Comparison of ENCODE assay signal across 8 cellular contexts in genomic region chr10:30784896-30785605, GRCh38.
A peak's percentile ranks its signal among the peaks of the same experiment; 100 is the strongest.
DNase-seq lines count a peak whose midpoint lies in the region; ATAC-seq and TF ChIP-seq lines count a peak whose summit lies in the region.

No MANE protein-coding gene starts in this region.

- H3K27ac Mint-ChIP-seq in Caco-2 (ENCODE audit: unreplicated experiment) (no peak overlapping the region), immature natural killer cell (peak overlapping the region in 1 of 6 donors; percentile 26)

- no peaks in the 10 kb centered on the region for H3F3A ChIP-seq in SU-DHL-6 (ENCODE audit: insufficient read depth)

- ATAC-seq in HG03175 (IDR thresholded peaks at IDR 0.05; ENCODE audit: unreplicated experiment) (peak; percentile 37), gastrocnemius medialis (peak; percentile 71 to 72), GM21786 (IDR thresholded peaks at IDR 0.05; ENCODE audit: unreplicated experiment) (no peak)

- no peaks in the 10 kb centered on the region for H3K9me3 Mint-ChIP-seq in Caco-2 (ENCODE audit: unreplicated experiment)
- H3K9me3 Mint-ChIP-seq in immature natural killer cell, result peaks cover 0 to 2% (median 0%) of the 10 kb centered on the region in 6 donors

- H3K4me3 ChIP-seq in Caco-2 (ENCODE audit: low read depth, low read length), result peak overlapping the region; percentile 24
- peak overlapping the region; percentile 41 for H3K4me3 ChIP-seq in SU-DHL-6 (ENCODE audit: insufficient read depth, low read length, poor library complexity, severe bottlenecking)
- H3K4me3 ChIP-seq in gastrocnemius medialis, result peak overlapping the region; percentile 55 to 91 (median 77)

- POLR2A ChIA-PET in Caco-2 (lab: Charles Lee), result interaction anchor here (0.7 kb wide), 1 partner anchor 9 kb away, joined by 3 read pairs; no protein-coding TSS in a partner anchor

- H3K4me2 ChIP-seq in SU-DHL-6 (ENCODE audit: low read depth, low read length, poor library complexity, severe bottlenecking), result peak overlapping the region; percentile 82

- TF ChIP-seq POLR2A in gastrocnemius medialis (IDR thresholded peaks at IDR 0.05), result peak; percentile 60 to 74

- H3K27me3 Mint-ChIP-seq in Caco-2 (ENCODE audit: insufficient read depth, unreplicated experiment) (peaks cover 15% of the 10 kb centered on the region), immature natural killer cell (ENCODE audit: low read depth in 3 of 3) (peaks cover 2 to 6% (median 3%) of the 10 kb centered on the region in 3 donors)

- no peaks in the 10 kb centered on the region for H3K79me2 ChIP-seq in SU-DHL-6 (ENCODE audit: insufficient read depth, low read length)

- no TSS peak for BruUV-seq in Caco-2 (replicated peaks; lab: Mats Ljungman, UMichigan)

- H3K4me1 Mint-ChIP-seq in Caco-2 (ENCODE audit: low read depth, unreplicated experiment) (no peaks in the 10 kb centered on the region), immature natural killer cell (peaks cover 18 to 22% of the 10 kb centered on the region in 2 donors)

- H3K9ac ChIP-seq in SU-DHL-6 (ENCODE audit: low read length), result peak overlapping the region; percentile 29; the same call in 1 of the 2 replicates

- TF ChIP-seq CTCF in Caco-2 (IDR thresholded peaks at IDR 0.05; ENCODE audit: insufficient read depth in 1 of 2, low read depth in 1 of 2, low read length in 1 of 2, severe bottlenecking in 1 of 2, unreplicated experiment in 1 of 2), result no peak
- no peak for TF ChIP-seq CTCF in SU-DHL-6 (IDR thresholded peaks at IDR 0.05; ENCODE audit: insufficient read depth, low read length, poor library complexity, severe bottlenecking)
- TF ChIP-seq CTCF in gastrocnemius medialis (IDR thresholded peaks at IDR 0.05 in 4 of 5, conservative IDR thresholded peaks at IDR 0.05 in 1 of 5), result no peak

- intact Hi-C loops in Caco-2 (cut with micrococcal nuclease; ENCODE audit: unreplicated experiment) (loop anchor here (1.0 to 10.0 kb wide), 6 partner anchors 98 to 1023 kb away; partner anchors contain the start of gene ZNF438), gastrocnemius medialis (cut with DNase I; ENCODE audit: low total_unique reads) (loop anchor here (1.0 to 10.0 kb wide), 8 partner anchors 57 to 1024 kb away; partner anchors contain the start of genes ZEB1 and ZNF438)

- peaks cover 1% of the 10 kb centered on the region; the same call in 1 of the 2 replicates for H3K27me3 ChIP-seq in Caco-2 (replicated peaks; ENCODE audit: control insufficient read depth, insufficient read depth, low read length)
- H3K27me3 ChIP-seq in SU-DHL-6 (ENCODE audit: low read length), result no peaks in the 10 kb centered on the region
- no peaks in the 10 kb centered on the region for H3K27me3 ChIP-seq in gastrocnemius medialis

- H3K36me3 Mint-ChIP-seq in Caco-2 (ENCODE audit: insufficient read depth, unreplicated experiment), result no peaks in the 10 kb centered on the region
- H3K36me3 Mint-ChIP-seq in immature natural killer cell, result no peaks in the 10 kb centered on the region

- peak overlapping the region; percentile 79 for H2AFZ ChIP-seq in SU-DHL-6 (ENCODE audit: low read depth, low read length, severe bottlenecking)

- H3K27ac ChIP-seq in SU-DHL-6 (ENCODE audit: low read depth, low read length) (no peak overlapping the region), gastrocnemius medialis (peak overlapping the region; percentile 82 to 90 (median 87))

- DNase-seq in Caco-2, result no peak
- peak; percentile 72 for DNase-seq in cerebellum (ENCODE audit: low spot score)
- peak; percentile 5 to 18 (median 11) for DNase-seq in immature natural killer cell
- DNase-seq in gastrocnemius medialis, result peak; percentile 69 to 80
- DNase-seq in NCI-H1694 treated with DMSO at 0.1 percent for 48 hours (lab: John Stamatoyannopoulos, UW), result no peak

- H3K4me3 Mint-ChIP-seq in Caco-2 (ENCODE audit: unreplicated experiment) (peak overlapping the region; percentile 45), immature natural killer cell (peak overlapping the region; percentile 80 to 90 (median 85))

- H3K4me1 ChIP-seq in Caco-2 (no peaks in the 10 kb centered on the region), gastrocnemius medialis (peaks cover 3 to 12% of the 10 kb centered on the region in 2 donors)

- in situ Hi-C loops in gastrocnemius medialis (cut with MboI; ENCODE audit: low sequenced_read_pairs in 4 of 4), result loop anchor here (5.0 to 25.0 kb wide), 7 partner anchors 247 to 1030 kb away; partner anchors contain the start of genes ZEB1 (in 4 of the 4) and ZNF438 (in 2 of the 4)

- CTCF ChIA-PET in Caco-2 (lab: Charles Lee), result interaction anchor here (0.7 to 1.6 kb wide), 5 partner anchors 94 to 1024 kb away, joined by 3 to 8 read pairs (median 4); partner anchors contain the start of gene ZNF438

- H3K9me3 ChIP-seq in Caco-2 (no peaks in the 10 kb centered on the region), SU-DHL-6 (ENCODE audit: insufficient read depth, low read length) (no peaks in the 10 kb centered on the region), gastrocnemius medialis (no peaks in the 10 kb centered on the region)

- H3K9me2 ChIP-seq in SU-DHL-6 (replicated peaks; ENCODE audit: insufficient read depth, low read length), result no peaks in the 10 kb centered on the region

- H3K36me3 ChIP-seq in Caco-2 (ENCODE audit: control insufficient read depth, insufficient read depth, low read length) (no peaks in the 10 kb centered on the region), SU-DHL-6 (ENCODE audit: low read length) (no peaks in the 10 kb centered on the region), gastrocnemius medialis (no peaks in the 10 kb centered on the region)

- no peaks in the 10 kb centered on the region for H4K20me1 ChIP-seq in SU-DHL-6 (ENCODE audit: low read depth, low read length)

Comparison
In these comparisons a context has a peak if more than half of its experiments do, and no peak if none do; other contexts are left out.
1. DNase-seq: peak in cerebellum (single experiment), immature natural killer cell (3 of 3) and gastrocnemius medialis (2 of 2); none in Caco-2 (0 of 2) and NCI-H1694 treated with DMSO at 0.1 percent for 48 hours (single experiment).
2. H3K4me3 ChIP-seq: peak in every context shown above with its lines; median percentile 77 in gastrocnemius medialis; 41 in SU-DHL-6; 24 in Caco-2.